Comparison of ENCODE assay signal across 21 cellular contexts in the genomic region with DNA sequence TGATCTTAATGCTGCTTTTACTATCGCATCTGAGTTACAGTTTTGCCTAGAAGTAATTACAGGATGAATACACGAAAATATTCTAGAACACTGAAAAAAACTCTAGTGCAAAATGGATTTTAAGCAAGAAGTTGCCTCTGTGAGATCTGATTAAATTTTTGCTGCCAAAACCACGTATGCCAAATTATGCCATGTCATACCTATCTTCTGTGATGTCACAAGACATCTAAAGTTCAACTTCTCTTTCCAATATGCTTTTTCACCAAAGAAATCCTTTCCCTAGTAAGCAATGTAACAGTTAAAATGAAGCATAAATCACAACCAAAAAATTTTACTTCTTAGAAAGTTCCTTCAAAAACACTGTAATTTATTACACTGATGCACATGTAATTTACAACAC.
"Had no signal": no experiment of that assay in that cellular context is flagged by ENCODE, and none has a peak within 500 bp of the region (broad histone marks: within the 10 kb centered on the region; RNA-seq: fewer than 3 reads in every experiment).

No MANE protein-coding gene starts in this region.

- H3K27ac Mint-ChIP-seq: activated B cell treated with CpG ODN at 0.5 μM for 24 hours; activated CD4-positive, alpha-beta memory T cell treated with anti-CD3 and anti-CD28 coated beads for 36 hours; activated naive CD8-positive, alpha-beta T cell treated with anti-CD3 and anti-CD28 coated beads for 36 hours; type B pancreatic cell had no signal

- ATAC-seq: foreskin keratinocyte; left cardiac atrium; natural killer cell; pancreas; sciatic nerve; stimulated activated effector memory CD8-positive, alpha-beta T cell treated with anti-CD3 and anti-CD28 coated beads, Interleukin-12 subunit alpha, Interleukin-12 subunit beta, amount 100 ng/mL, for 72 hours had no signal

- H3K4me3 Mint-ChIP-seq: activated B cell treated with CpG ODN at 0.5 μM for 24 hours; activated CD4-positive, alpha-beta memory T cell treated with anti-CD3 and anti-CD28 coated beads for 36 hours; activated naive CD8-positive, alpha-beta T cell treated with anti-CD3 and anti-CD28 coated beads for 36 hours; natural killer cell; stimulated activated effector memory CD8-positive, alpha-beta T cell treated with anti-CD3 and anti-CD28 coated beads, Interleukin-12 subunit alpha, Interleukin-12 subunit beta, amount 100 ng/mL, for 72 hours; type B pancreatic cell had no signal

- H3K27me3 Mint-ChIP-seq: activated B cell treated with CpG ODN at 0.5 μM for 24 hours; activated CD4-positive, alpha-beta memory T cell treated with anti-CD3 and anti-CD28 coated beads for 36 hours; activated naive CD8-positive, alpha-beta T cell treated with anti-CD3 and anti-CD28 coated beads for 36 hours; type B pancreatic cell had no signal

- DNase-seq: activated B cell treated with CpG ODN at 0.5 μM for 24 hours; activated CD4-positive, alpha-beta memory T cell treated with anti-CD3 and anti-CD28 coated beads for 36 hours; activated CD4-positive, alpha-beta T cell treated with anti-CD3 and anti-CD28 coated beads for 4 hours; activated naive CD4-positive, alpha-beta T cell; activated naive CD8-positive, alpha-beta T cell treated with anti-CD3 and anti-CD28 coated beads for 36 hours; activated T-cell treated with anti-CD3 and anti-CD28 coated beads for 4 hours; amniotic stem cell; dermis blood vessel endothelial cell; effector memory CD4-positive, alpha-beta T cell; foreskin keratinocyte; hippocampal formation; left cardiac atrium; mesendoderm; natural killer cell; pancreas; stimulated activated CD4-positive, alpha-beta T cell treated with anti-CD3 and anti-CD28 coated beads, Interleukin-4, amount 100 ng/mL, for 1 hour; testis had no signal

- FAIRE-seq: islet of Langerhans, pancreas had no signal

- H3K9me3 Mint-ChIP-seq: activated B cell treated with CpG ODN at 0.5 μM for 24 hours; activated CD4-positive, alpha-beta memory T cell treated with anti-CD3 and anti-CD28 coated beads for 36 hours; activated naive CD8-positive, alpha-beta T cell treated with anti-CD3 and anti-CD28 coated beads for 36 hours; natural killer cell; stimulated activated effector memory CD8-positive, alpha-beta T cell treated with anti-CD3 and anti-CD28 coated beads, Interleukin-12 subunit alpha, Interleukin-12 subunit beta, amount 100 ng/mL, for 72 hours; type B pancreatic cell had no signal

- H3K36me3 Mint-ChIP-seq: activated CD4-positive, alpha-beta memory T cell treated with anti-CD3 and anti-CD28 coated beads for 36 hours; activated naive CD8-positive, alpha-beta T cell treated with anti-CD3 and anti-CD28 coated beads for 36 hours; natural killer cell; stimulated activated effector memory CD8-positive, alpha-beta T cell treated with anti-CD3 and anti-CD28 coated beads, Interleukin-12 subunit alpha, Interleukin-12 subunit beta, amount 100 ng/mL, for 72 hours had no signal
